Comparison of ENCODE assay signal across 2 cellular contexts in the genomic region with DNA sequence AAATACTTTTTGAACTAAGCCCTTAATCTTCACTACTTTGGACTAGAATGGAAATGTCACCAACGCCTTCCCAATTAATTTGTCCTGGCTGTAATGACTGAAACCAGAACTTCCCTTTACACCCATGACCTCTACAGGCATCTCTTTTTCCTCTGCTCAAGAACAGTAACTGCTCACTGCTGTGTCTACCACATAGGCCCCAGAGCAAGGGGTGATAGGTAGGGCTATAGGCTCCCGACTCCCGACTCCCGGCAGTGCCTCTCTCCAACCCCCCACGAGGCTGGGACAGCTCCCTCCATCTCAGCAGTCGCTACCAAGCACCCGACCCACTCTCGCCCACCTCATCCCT.
TF ChIP-seq lines count a peak whose summit lies in the region.

No MANE protein-coding gene starts in this region.

TF ChIP-seq in HCT116, 20 proteins besides CTCF, POLR2A, EP300 and RAD21:
- no peak for TF ChIP-seq SIN3A (IDR thresholded peaks at IDR 0.05; ENCODE audit: low read depth)
- no peak for TF ChIP-seq ZFX (IDR thresholded peaks at IDR 0.05)
- TF ChIP-seq ZNF274 (IDR thresholded peaks at IDR 0.05; ENCODE audit: low read depth, low read length) = no peak
- TF ChIP-seq CBX3 (IDR thresholded peaks at IDR 0.05; ENCODE audit: low read depth) = no peak
- TF ChIP-seq, protein P1, sequence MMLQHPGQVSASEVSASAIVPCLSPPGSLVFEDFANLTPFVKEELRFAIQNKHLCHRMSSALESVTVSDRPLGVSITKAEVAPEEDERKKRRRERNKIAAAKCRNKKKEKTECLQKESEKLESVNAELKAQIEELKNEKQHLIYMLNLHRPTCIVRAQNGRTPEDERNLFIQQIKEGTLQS (IDR thresholded peaks at IDR 0.05) = no peak
- no peak for TF ChIP-seq ELF1 (IDR thresholded peaks at IDR 0.05; ENCODE audit: borderline replicate concordance, low read depth)
- TF ChIP-seq, protein P2, sequence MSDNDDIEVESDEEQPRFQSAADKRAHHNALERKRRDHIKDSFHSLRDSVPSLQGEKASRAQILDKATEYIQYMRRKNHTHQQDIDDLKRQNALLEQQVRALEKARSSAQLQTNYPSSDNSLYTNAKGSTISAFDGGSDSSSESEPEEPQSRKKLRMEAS (IDR thresholded peaks at IDR 0.05) = no peak
- no peak for TF ChIP-seq EGR1 (IDR thresholded peaks at IDR 0.05; ENCODE audit: low read depth)
- no peak for TF ChIP-seq FOSL1 (IDR thresholded peaks at IDR 0.05; ENCODE audit: low read depth)
- TF ChIP-seq YY1 (IDR thresholded peaks at IDR 0.05; ENCODE audit: extremely low read depth, insufficient replicate concordance, low read depth, low read length) = no peak

TF ChIP-seq in H1, 55 proteins besides CTCF, POLR2A, EP300 and RAD21:
- TF ChIP-seq SP1 (IDR thresholded peaks at IDR 0.05; ENCODE audit: low read depth, low read length) (no peak), GTF2F1 (IDR thresholded peaks at IDR 0.05; ENCODE audit: borderline replicate concordance, low read depth, low read length) (0 out of 2 replicates have a peak, but pooled peaks have one; percentile 39), KDM4A (IDR thresholded peaks at IDR 0.05; ENCODE audit: low read depth, low read length, severe bottlenecking) (no peak)
TF ChIP-seq in H1: peak in this region for 1.
